17 cellular contexts compared by ENCODE assay signal in genomic region chr2:118292991-118293390, GRCh38.
DNase-seq lines count a peak whose midpoint lies in the region; ATAC-seq and TF ChIP-seq lines count a peak whose summit lies in the region.
"Had no signal": no experiment of that assay in that cellular context is flagged by ENCODE, and none has a peak within 500 bp of the region (broad histone marks: within the 10 kb centered on the region; RNA-seq: fewer than 3 reads in every experiment).

No MANE protein-coding gene starts in this region.

- no peaks in the 10 kb centered on the region for H3K4me1 ChIP-seq in PC-3 (ENCODE audit: insufficient read depth, low read length)
- no peaks in the 10 kb centered on the region for H3K4me1 ChIP-seq in HAP-1
- H3K4me1 ChIP-seq: A549 had no signal

- no peak overlapping the region for H3K4me2 ChIP-seq in PC-3 (ENCODE audit: low read length)
- H3K4me2 ChIP-seq: A549 had no signal

- no peaks in the 10 kb centered on the region for H3K36me3 ChIP-seq in PC-3 (ENCODE audit: low read depth, low read length)
- H3K36me3 ChIP-seq in HAP-1 (replicated peaks): no peaks in the 10 kb centered on the region

- H2AFZ ChIP-seq in PC-3 (ENCODE audit: low read length): no peak overlapping the region

- CTCF ChIA-PET in PC-3 (lab: Charles Lee): no interaction called here

- no peak overlapping the region for H3K27ac ChIP-seq in PC-3 (ENCODE audit: low read length)
- H3K27ac ChIP-seq: A549 had no signal

- intact Hi-C loops in PC-3 (cut with micrococcal nuclease): no loop called here

- no peaks in the 10 kb centered on the region for H3F3A ChIP-seq in PC-3 (ENCODE audit: low read length, unreplicated experiment)

- TF ChIP-seq CTCF in PC-3 (conservative IDR thresholded peaks at IDR 0.05; ENCODE audit: low read depth, low read length): no peak
- no peak for TF ChIP-seq CTCF in fibroblast of mammary gland (conservative IDR thresholded peaks at IDR 0.05; ENCODE audit: control insufficient read depth, insufficient read depth, low read depth, low read length)

- DNase-seq in AG20443 (ENCODE audit: low spot score): peak; percentile 46
- peak; percentile 10 for DNase-seq in PC-3
- DNase-seq in fibroblast of mammary gland (ENCODE audit: low read depth): peak; percentile 75
- DNase-seq in stromal cell of bone marrow (ENCODE audit: low read depth): peak; percentile 57
- DNase-seq in 8988T: no peak
- DNase-seq in HAP-1 (ENCODE audit: low spot score in 2 of 2): no peak
- DNase-seq: C1 segment of cervical spinal cord; CD8-positive, alpha-beta T cell; DND-41; Kasumi-1; NCI-H1694 treated with DMSO at 0.1 percent for 48 hours; NCI-H2081 treated with DMSO at 0.1 percent for 48 hours; NCI-H2171 treated with DMSO at 0.1 percent for 48 hours; OCI-M1 had no signal

- BruUV-seq in PC-3 (replicated peaks; lab: Mats Ljungman, UMichigan): no TSS peak

- POLR2A ChIA-PET in PC-3 (lab: Charles Lee; ENCODE audit: unreplicated experiment): no interaction called here

- in situ Hi-C loops in HAP-1 (cut with MboI; ENCODE audit: low sequenced_read_pairs): no loop called here

- H3K79me2 ChIP-seq in PC-3 (ENCODE audit: low read length): no peaks in the 10 kb centered on the region

- H3K9me3 ChIP-seq in PC-3 (ENCODE audit: low read length): no peaks in the 10 kb centered on the region
- H3K9me3 ChIP-seq in HAP-1: no peaks in the 10 kb centered on the region; the same call in 1 of the 2 replicates
- H3K9me3 ChIP-seq: A549 had no signal

- H3K27me3 ChIP-seq in PC-3 (ENCODE audit: low read length) (no peaks in the 10 kb centered on the region), HAP-1 (ENCODE audit: low read depth) (no peaks in the 10 kb centered on the region)

- H3K4me3 ChIP-seq in PC-3 (ENCODE audit: low read length) (no peak overlapping the region), fibroblast of mammary gland (ENCODE audit: control insufficient read depth, low read depth, low read length) (no peak overlapping the region), HAP-1 (no peak overlapping the region)
- H3K4me3 ChIP-seq: A549 had no signal

- no peak overlapping the region for H3K9ac ChIP-seq in PC-3 (ENCODE audit: low read length)

- H3K9me2 ChIP-seq in PC-3 (replicated peaks; ENCODE audit: low read length): no peaks in the 10 kb centered on the region

- no peaks in the 10 kb centered on the region for H4K20me1 ChIP-seq in PC-3 (ENCODE audit: low read length)

- ATAC-seq in PC-3: peak; percentile 35
- ATAC-seq in HG03342 (IDR thresholded peaks at IDR 0.05; ENCODE audit: unreplicated experiment): no peak
- ATAC-seq: A549; CD8-positive, alpha-beta T cell; Right ventricle myocardium inferior had no signal

Comparison
In these comparisons a context has a peak if more than half of its experiments do, and no peak if none do; other contexts are left out.
1. DNase-seq: peak in AG20443 (single experiment), PC-3 (single experiment), fibroblast of mammary gland (single experiment) and stromal cell of bone marrow (single experiment); none in 8988T (single experiment) and HAP-1 (0 of 2).